Comparison of ENCODE assay signal across 22 cellular contexts in the genomic region with DNA sequence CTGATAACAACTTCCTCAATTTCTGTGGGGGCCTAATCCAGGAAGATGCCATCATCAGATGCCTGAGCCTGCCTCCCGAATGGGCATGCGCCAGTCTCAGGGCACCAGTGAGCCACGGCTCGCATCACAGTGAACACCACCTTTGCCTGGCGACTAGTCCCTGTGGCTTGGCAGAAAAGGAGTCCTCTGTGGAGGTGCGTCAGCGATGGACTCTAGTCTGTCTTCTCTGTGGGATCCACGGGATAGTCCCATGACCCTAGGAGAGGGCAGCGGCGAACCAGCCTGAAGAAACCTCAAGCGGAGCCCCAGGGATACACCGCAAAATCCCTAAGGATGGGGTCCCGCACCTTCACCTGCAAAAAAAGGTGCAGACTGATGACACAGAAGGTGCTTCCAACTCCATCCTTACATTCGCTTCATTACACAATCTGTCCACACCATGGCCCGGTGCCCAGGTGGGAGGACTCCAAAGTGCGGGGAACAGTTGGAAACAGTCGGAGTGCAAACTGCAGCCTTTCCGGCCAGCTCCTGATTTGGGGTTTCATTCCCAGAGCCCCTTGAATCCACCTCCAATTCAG.
"Had no signal": no experiment of that assay in that cellular context is flagged by ENCODE, and none has a peak within 500 bp of the region (broad histone marks: within the 10 kb centered on the region; RNA-seq: fewer than 3 reads in every experiment).

No MANE protein-coding gene starts in this region.

- DNase-seq: activated B cell treated with CpG ODN at 0.5 μM for 24 hours; activated CD4-positive, alpha-beta T cell treated with anti-CD3 and anti-CD28 coated beads, Interleukin-2, amount 10 ng/mL, durations not matched to agents 7 days and 5 days; activated CD8-positive, alpha-beta memory T cell treated with anti-CD3 and anti-CD28 coated beads, Interleukin-2, amount 50 U/mL, for 48 hours; activated naive CD4-positive, alpha-beta T cell treated with anti-CD3 and anti-CD28 coated beads for 36 hours; activated naive CD8-positive, alpha-beta T cell treated with anti-CD3 and anti-CD28 coated beads, Interleukin-2, amount 10 ng/mL, durations not matched to agents 7 days and 5 days; activated T-cell treated with anti-CD3 and anti-CD28 coated beads, Interleukin-2, amount 50 U/mL, for 4 hours; amniotic stem cell; cerebellar nuclear complex; cortex of kidney; hypothalamus; left colon; mesendoderm; mucosa of descending colon; naive B cell; nucleus accumbens; sigmoid colon; stimulated activated CD4-positive, alpha-beta T cell treated with anti-CD3 and anti-CD28 coated beads, Interleukin-15, amount 100 ng/mL, for 24 hours; T-helper 9 cell; testis; trophoblast cell had no signal

- H3K4me3 ChIP-seq: gastroesophageal sphincter, mucosa of descending colon, sigmoid colon, smooth muscle cell, testis had no signal

- H3K27ac ChIP-seq: gastroesophageal sphincter, sigmoid colon, testis had no signal
